10 cellular contexts compared by ENCODE assay signal in genomic region chr12:96140110-96140509, GRCh38. TPM values are rescaled to one million over a fixed set of nuclear protein-coding genes. Genes with fewer than 3 reads are reported as not detected.
DNase-seq lines count a peak whose midpoint lies in the region; ATAC-seq and TF ChIP-seq lines count a peak whose summit lies in the region.
"Had no signal": no experiment of that assay in that cellular context is flagged by ENCODE, and none has a peak within 500 bp of the region (broad histone marks: within the 10 kb centered on the region; RNA-seq: fewer than 3 reads in every experiment).

No MANE protein-coding gene starts in this region.

- no peaks in the 10 kb centered on the region for H3K27me3 ChIP-seq in IMR-90 (ENCODE audit: control insufficient read depth, insufficient read depth, low read length)
- no peaks in the 10 kb centered on the region for H3K27me3 ChIP-seq in transverse colon
- H3K27me3 ChIP-seq: gastroesophageal sphincter, pancreas had no signal

- no peak overlapping the region for H3K27ac ChIP-seq in IMR-90 (ENCODE audit: insufficient read depth, low read length)
- H3K27ac ChIP-seq in transverse colon: no peak overlapping the region
- H3K27ac ChIP-seq: gastroesophageal sphincter, pancreas had no signal

- no peak for TF ChIP-seq EP300 in transverse colon (IDR thresholded peaks at IDR 0.05; ENCODE audit: low read depth)

- no peak overlapping the region for H3K4ac ChIP-seq in IMR-90 (ENCODE audit: low read depth, low read length)

- no peaks in the 10 kb centered on the region for H4K20me1 ChIP-seq in IMR-90 (ENCODE audit: insufficient read depth, low read length)

- BruUV-seq in IMR-90 (replicated peaks; lab: Mats Ljungman, UMichigan): no TSS peak

- TF ChIP-seq POLR2A in IMR-90 (IDR thresholded peaks at IDR 0.05; ENCODE audit: low read depth, low read length) (no peak), transverse colon (IDR thresholded peaks at IDR 0.05) (no peak)

- no peak overlapping the region for H2BK15ac ChIP-seq in IMR-90 (ENCODE audit: low read depth, low read length)

- no peak overlapping the region for H3K4me2 ChIP-seq in IMR-90 (ENCODE audit: low read depth, low read length)

- H3K79me1 ChIP-seq in IMR-90 (ENCODE audit: low read depth in 1 of 2, low read length in 2 of 2): no peaks in the 10 kb centered on the region

- H3K9me3 ChIP-seq in IMR-90 (ENCODE audit: control insufficient read depth, insufficient read depth, low read length) (no peaks in the 10 kb centered on the region), transverse colon (no peaks in the 10 kb centered on the region)
- H3K9me3 ChIP-seq: gastroesophageal sphincter, pancreas had no signal

- no peak for ATAC-seq in IMR-90 (ENCODE audit: low read depth)
- no peak for ATAC-seq in GM18858 (IDR thresholded peaks at IDR 0.05; ENCODE audit: unreplicated experiment)
- ATAC-seq: gastroesophageal sphincter, pancreas had no signal

- no peak overlapping the region for H3K18ac ChIP-seq in IMR-90 (ENCODE audit: low read depth, low read length)

- H2BK20ac ChIP-seq in IMR-90 (ENCODE audit: low read depth, low read length): no peak overlapping the region

- no peak overlapping the region for H3K56ac ChIP-seq in IMR-90 (ENCODE audit: extremely low read depth, insufficient read depth, low read length)

- peaks cover 4% of the 10 kb centered on the region; the same call in 1 of the 2 replicates for H3K9me1 ChIP-seq in IMR-90 (ENCODE audit: insufficient read depth, low read length)

- CTCF ChIA-PET in IMR-90 (lab: Yijun Ruan, JAX): interaction anchor here (0.6 kb wide), 1 partner anchor 463 kb away, joined by 3 read pairs; no protein-coding TSS in a partner anchor

- no peak for TF ChIP-seq CTCF in IMR-90 (conservative IDR thresholded peaks at IDR 0.05; ENCODE audit: low read depth, low read length)
- TF ChIP-seq CTCF in astrocyte of the cerebellum (IDR thresholded peaks at IDR 0.05; ENCODE audit: low read depth, low read length, missing control alignments): no peak
- no peak for TF ChIP-seq CTCF in transverse colon (IDR thresholded peaks at IDR 0.05)

- H3K23ac ChIP-seq in IMR-90 (ENCODE audit: low read depth, low read length): no peak overlapping the region

- in situ Hi-C loops in IMR-90 (cut with MboI; ENCODE audit: low sequenced_read_pairs): no loop called here
- in situ Hi-C loops in astrocyte of the cerebellum (cut with HindIII; ENCODE audit: low sequenced_read_pairs): no loop called here
- in situ Hi-C loops in transverse colon (cut with MboI; ENCODE audit: low pct_ligation_motif_present in 1 of 4, low pct_unique_long_range_greater_than_20kb in 1 of 4, low sequenced_read_pairs in 3 of 4): no loop called here

- no peak overlapping the region for H4K91ac ChIP-seq in IMR-90 (ENCODE audit: insufficient read depth, low read depth, low read length)

- no peak for TF ChIP-seq RAD21 in IMR-90 (IDR thresholded peaks at IDR 0.05; ENCODE audit: low read length)

- H3K9ac ChIP-seq in IMR-90 (ENCODE audit: low read depth, low read length): no peak overlapping the region

- H3K14ac ChIP-seq in IMR-90 (replicated peaks; ENCODE audit: low read depth, low read length): no peak overlapping the region

- dilution Hi-C loops in IMR-90 (cut with HindIII; ENCODE audit: low sequenced_read_pairs, unreplicated experiment): no loop called here

- H3K36me3 ChIP-seq in IMR-90 (ENCODE audit: control insufficient read depth, insufficient read depth, low read length): no peaks in the 10 kb centered on the region
- H3K36me3 ChIP-seq in transverse colon: no peaks in the 10 kb centered on the region
- H3K36me3 ChIP-seq: gastroesophageal sphincter, pancreas had no signal

- POLR2A ChIA-PET in IMR-90 (lab: Charles Lee; ENCODE audit: unreplicated experiment): no interaction called here

- peak; percentile 68 for DNase-seq in Daoy (ENCODE audit: low read depth)
- DNase-seq in IMR-90: peak; percentile 59
- peak; percentile 53 for DNase-seq in astrocyte of the cerebellum (ENCODE audit: low read depth)
- peak; percentile 54 for DNase-seq in myocyte (ENCODE audit: low read depth)
- DNase-seq in NCI-H1092 treated with DMSO at 0.1 percent for 48 hours (lab: John Stamatoyannopoulos, UW): no peak
- no peak for DNase-seq in transverse colon
- DNase-seq: NCI-H446 treated with DMSO at 0.1 percent for 48 hours, pancreas had no signal

- H2AFZ ChIP-seq in IMR-90 (replicated peaks; ENCODE audit: low read length, poor library complexity): no peak overlapping the region

- H3K4me3 ChIP-seq in IMR-90 (ENCODE audit: insufficient read depth, low read depth, low read length) (no peak overlapping the region), astrocyte of the cerebellum (ENCODE audit: low read depth, low read length) (no peak overlapping the region), transverse colon (no peak overlapping the region)
- H3K4me3 ChIP-seq: gastroesophageal sphincter, pancreas had no signal

- H3K4me1 ChIP-seq in IMR-90 (ENCODE audit: control insufficient read depth, insufficient read depth, low read length): peaks cover 10% of the 10 kb centered on the region
- no peaks in the 10 kb centered on the region for H3K4me1 ChIP-seq in transverse colon
- H3K4me1 ChIP-seq: gastroesophageal sphincter, pancreas had no signal

- intact Hi-C loops in IMR-90 (cut with micrococcal nuclease) (no loop called here), transverse colon (cut with DNase I; ENCODE audit: low total_unique reads) (no loop called here)

- 50% methylated on average over 1 of the region's 3 CpGs; no CpG with 5 or more reads in 1 of the 2 experiments for WGBS in IMR-90 (ENCODE audit: extremely low coverage in 2 of 2, insufficient read length in 1 of 2), 2 experiments
- WGBS in transverse colon (ENCODE audit: low coverage in 1 of 2), 2 donors: 80 to 90% methylated on average over 3 of the region's 3 CpGs

- no peak overlapping the region for H4K5ac ChIP-seq in IMR-90 (ENCODE audit: low read depth, low read length)

- no peak overlapping the region for H2BK120ac ChIP-seq in IMR-90 (ENCODE audit: low read depth, low read length)

- H2AK9ac ChIP-seq in IMR-90 (replicated peaks; ENCODE audit: low read depth, low read length, poor library complexity): no peak overlapping the region

- no peak overlapping the region for H4K8ac ChIP-seq in IMR-90 (ENCODE audit: low read depth in 2 of 2, low read length in 2 of 2)

- H2AK5ac ChIP-seq in IMR-90 (ENCODE audit: low read depth, low read length): no peak overlapping the region

- H2BK5ac ChIP-seq in IMR-90 (ENCODE audit: low read depth, low read length, poor library complexity, severe bottlenecking): no peak overlapping the region

TF ChIP-seq in IMR-90, 13 proteins besides CTCF, POLR2A, EP300 and RAD21:
- TF ChIP-seq NFE2L2 (IDR thresholded peaks at IDR 0.05; ENCODE audit: low read depth, low read length) (no peak), BHLHE40 (IDR thresholded peaks at IDR 0.05; ENCODE audit: low read depth, low read length) (no peak), MAZ (IDR thresholded peaks at IDR 0.05; ENCODE audit: borderline replicate concordance, low read depth, low read length) (no peak), RFX5 (IDR thresholded peaks at IDR 0.05; ENCODE audit: low read depth, low read length) (no peak), ELK1 (IDR thresholded peaks at IDR 0.05; ENCODE audit: borderline replicate concordance, low read depth, low read length) (no peak), RCOR1 (IDR thresholded peaks at IDR 0.05; ENCODE audit: insufficient replicate concordance, low read length) (no peak), MXI1 (IDR thresholded peaks at IDR 0.05; ENCODE audit: borderline replicate concordance, low read depth, low read length) (no peak), FOS (IDR thresholded peaks at IDR 0.05; ENCODE audit: low read depth, low read length) (no peak), CEBPB (IDR thresholded peaks at IDR 0.05; ENCODE audit: low read depth, low read length) (no peak), USF2 (IDR thresholded peaks at IDR 0.05; ENCODE audit: low read depth, low read length) (no peak), MAFK (IDR thresholded peaks at IDR 0.05; ENCODE audit: low read depth, low read length) (no peak), SMC3 (IDR thresholded peaks at IDR 0.05; ENCODE audit: low read depth, low read length) (no peak), CHD1 (IDR thresholded peaks at IDR 0.05; ENCODE audit: low read depth, low read length) (no peak)
TF ChIP-seq in IMR-90: peak in this region for 0.

RNA-seq across cellular contexts. Expression of gene ELK3, which starts 54.1 kb away (rescaled TPM):
- 26.0 and 27.4 TPM in 2 replicates for total RNA-seq in Daoy (2014; rRNA removed; shearing (Covaris generic))
- total RNA-seq in IMR-90 (2012; rRNA removed): 14.5 and 20.0 TPM in 2 replicates
- 27.5 and 35.7 TPM in 2 replicates for polyA plus RNA-seq in IMR-90 (2012; rRNA removed)
- 10.7 and 23.4 TPM in 2 replicates for polyA plus RNA-seq in IMR-90 (2012; cell fraction: cytosol; rRNA removed)
- 9.2 and 14.8 TPM in 2 replicates for polyA plus RNA-seq in IMR-90 (2012; cell fraction: nucleus; rRNA removed; ENCODE audit: low replicate concordance)
- total RNA-seq in myocyte: 22.5 and 22.7 TPM in 2 replicates
- 19.0 TPM for polyA plus RNA-seq in myocyte (2012)
- 10 to 100 TPM in 1 of 4 donors, 1 to 10 TPM in 3; 2.2 to 11.3 (median 5.3) TPM for total RNA-seq in transverse colon

Comparison
In these comparisons a context has a peak if more than half of its experiments do, and no peak if none do; other contexts are left out.
1. DNase-seq: peak in Daoy (single experiment), IMR-90 (single experiment), astrocyte of the cerebellum (single experiment) and myocyte (single experiment); none in NCI-H1092 treated with DMSO at 0.1 percent for 48 hours (single experiment) and transverse colon (single experiment).